In genomic region chr15:67104453-67104852, GRCh38 we compare ENCODE assay signal across 9 cellular contexts. TPM values are rescaled to one million over a fixed set of nuclear protein-coding genes. Genes with fewer than 3 reads are reported as not detected.
A peak's percentile ranks its signal among the peaks of the same experiment; 100 is the strongest.
DNase-seq lines count a peak whose midpoint lies in the region; ATAC-seq and TF ChIP-seq lines count a peak whose summit lies in the region.
"Had no signal": no experiment of that assay in that cellular context is flagged by ENCODE, and none has a peak within 500 bp of the region (broad histone marks: within the 10 kb centered on the region; RNA-seq: fewer than 3 reads in every experiment).

No MANE protein-coding gene starts in this region.

- no peaks in the 10 kb centered on the region for H3K27me3 Mint-ChIP-seq in T-cell

- ATAC-seq in T-cell (replicated peaks in 1 of 4) (no peak), GM21390 (IDR thresholded peaks at IDR 0.05; ENCODE audit: unreplicated experiment) (no peak)

- H3K9me2 ChIP-seq in DOHH2 (replicated peaks; ENCODE audit: control insufficient read depth, low read length) (no peaks in the 10 kb centered on the region), hepatocyte (replicated peaks; ENCODE audit: insufficient read depth) (no peaks in the 10 kb centered on the region)

- H3K27ac ChIP-seq in DOHH2 (ENCODE audit: low read depth, low read length) (no peak overlapping the region), hepatocyte (peak overlapping the region; percentile 83), skeletal muscle tissue (ENCODE audit: low read depth, low read length) (peak overlapping the region; percentile 70)

- H3K4me1 ChIP-seq in DOHH2 (ENCODE audit: control insufficient read depth, low read length) = peaks cover 91% of the 10 kb centered on the region
- peaks cover 44% of the 10 kb centered on the region for H3K4me1 ChIP-seq in hepatocyte (ENCODE audit: insufficient read depth)
- H3K4me1 ChIP-seq in skeletal muscle tissue (ENCODE audit: control insufficient read depth in 3 of 3, insufficient read depth in 3 of 3, low read length in 3 of 3) = peaks cover 88 to 97% (median 90%) of the 10 kb centered on the region in 3 donors

- POLR2A ChIA-PET in T-cell (lab: Charles Lee) = interaction anchor here in 1 of 2 donors (0.8 kb wide), 1 partner anchor 17 kb away, joined by 5 read pairs; no protein-coding TSS in a partner anchor

- peak overlapping the region; percentile 36; the same call in 1 of the 2 replicates for H3K4me2 ChIP-seq in DOHH2 (ENCODE audit: low read length)
- H3K4me2 ChIP-seq in hepatocyte = no peak overlapping the region

- H3K79me2 ChIP-seq in DOHH2 (ENCODE audit: control insufficient read depth, low read length) (peaks cover 66% of the 10 kb centered on the region), hepatocyte (peaks cover 89% of the 10 kb centered on the region)

- peak overlapping the region in 1 of 2 donors; percentile 88 for H3K27ac Mint-ChIP-seq in T-cell

- H3K36me3 ChIP-seq in DOHH2 (ENCODE audit: control insufficient read depth, low read length) = 0 out of 2 replicates have a peak, but pooled peaks cover 2% of the 10 kb centered on the region
- no peaks in the 10 kb centered on the region for H3K36me3 ChIP-seq in hepatocyte (replicated peaks; ENCODE audit: insufficient read depth, low read depth)
- no peaks in the 10 kb centered on the region for H3K36me3 ChIP-seq in skeletal muscle tissue (ENCODE audit: control insufficient read depth in 3 of 3, insufficient read depth in 3 of 3, low read length in 3 of 3)

- peaks cover 5% of the 10 kb centered on the region for H3F3A ChIP-seq in DOHH2 (ENCODE audit: control insufficient read depth, insufficient read depth)

- CTCF ChIA-PET in T-cell (lab: Charles Lee) = no interaction called here

- H3K4me3 ChIP-seq in DOHH2 (ENCODE audit: low read length) = no peak overlapping the region
- no peak overlapping the region for H3K4me3 ChIP-seq in hepatocyte
- H3K4me3 ChIP-seq in skeletal muscle tissue (ENCODE audit: low read length in 3 of 3) = no peak overlapping the region

- H2AFZ ChIP-seq in hepatocyte = no peak overlapping the region

- H3K9me3 ChIP-seq in DOHH2 (ENCODE audit: control insufficient read depth, insufficient read depth, low read length) (no peaks in the 10 kb centered on the region), hepatocyte (ENCODE audit: low read depth) (no peaks in the 10 kb centered on the region), skeletal muscle tissue (ENCODE audit: control insufficient read depth in 3 of 3, low read length in 3 of 3) (no peaks in the 10 kb centered on the region)

- peaks cover 0 to 4% (median 0%) of the 10 kb centered on the region in 3 donors for H3K9me3 Mint-ChIP-seq in T-cell

- H3K27me3 ChIP-seq in DOHH2 (ENCODE audit: control insufficient read depth, low read length) (no peaks in the 10 kb centered on the region), hepatocyte (no peaks in the 10 kb centered on the region), skeletal muscle tissue (ENCODE audit: control insufficient read depth in 3 of 3, insufficient read depth in 3 of 3, low read length in 3 of 3) (no peaks in the 10 kb centered on the region)

- H4K20me1 ChIP-seq in DOHH2 (ENCODE audit: control insufficient read depth, insufficient read depth, low read depth, low read length) (peaks cover 5% of the 10 kb centered on the region; the same call in 1 of the 2 replicates), hepatocyte (ENCODE audit: insufficient read depth, poor library complexity, severe bottlenecking) (peaks cover 57% of the 10 kb centered on the region)

- no peak for TF ChIP-seq CTCF in DOHH2 (IDR thresholded peaks at IDR 0.05; ENCODE audit: low read depth, low read length, poor library complexity, severe bottlenecking)
- TF ChIP-seq CTCF in hepatocyte (IDR thresholded peaks at IDR 0.05; ENCODE audit: poor library complexity) = no peak

- DNase-seq in T-cell = no peak
- no peak for DNase-seq in hepatocyte (ENCODE audit: low spot score)
- no peak for DNase-seq in activated effector memory CD4-positive, alpha-beta T cell treated with anti-CD3 and anti-CD28 coated beads, Interleukin-2, amount 50 U/mL, for 16 hours
- DNase-seq in GF-D8 (lab: John Stamatoyannopoulos, UW) = no peak
- DNase-seq: activated CD4-positive, alpha-beta T cell treated with anti-CD3 and anti-CD28 coated beads, Interleukin-2, amount 50 U/mL, for 4 hours; KG1 had no signal

- 92% methylated on average over 8 of the region's 8 CpGs for WGBS in hepatocyte (ENCODE audit: low lambda C conversion rate, missing lambda C conversion rate)

- H3K9ac ChIP-seq in skeletal muscle tissue (ENCODE audit: low read depth in 1 of 3, low read length in 3 of 3) = peak overlapping the region in 1 of 3 donors; percentile 14

- H3K4me1 Mint-ChIP-seq in T-cell = peaks cover 0 to 25% (median 22%) of the 10 kb centered on the region in 3 donors

- H3K36me3 Mint-ChIP-seq in T-cell = peaks cover 25% of the 10 kb centered on the region

- H3K4me3 Mint-ChIP-seq in T-cell = peak overlapping the region in 2 of 3 donors; percentile 55 to 67

RNA-seq across cellular contexts. Expression of gene SMAD3, which starts 39.1 kb away (rescaled TPM):
- total RNA-seq in T-cell (100 to 1,000 TPM in 3 of 5 donors, 10 to 100 TPM in 2; 55.4 to 159 (median 110) TPM), hepatocyte (24.6 and 32.2 TPM in 2 replicates), skeletal muscle tissue (17.2 TPM)
- 24.7 and 26.5 TPM in 2 replicates for polyA plus RNA-seq in hepatocyte
